8 cellular contexts compared by ENCODE assay signal in the genomic region with DNA sequence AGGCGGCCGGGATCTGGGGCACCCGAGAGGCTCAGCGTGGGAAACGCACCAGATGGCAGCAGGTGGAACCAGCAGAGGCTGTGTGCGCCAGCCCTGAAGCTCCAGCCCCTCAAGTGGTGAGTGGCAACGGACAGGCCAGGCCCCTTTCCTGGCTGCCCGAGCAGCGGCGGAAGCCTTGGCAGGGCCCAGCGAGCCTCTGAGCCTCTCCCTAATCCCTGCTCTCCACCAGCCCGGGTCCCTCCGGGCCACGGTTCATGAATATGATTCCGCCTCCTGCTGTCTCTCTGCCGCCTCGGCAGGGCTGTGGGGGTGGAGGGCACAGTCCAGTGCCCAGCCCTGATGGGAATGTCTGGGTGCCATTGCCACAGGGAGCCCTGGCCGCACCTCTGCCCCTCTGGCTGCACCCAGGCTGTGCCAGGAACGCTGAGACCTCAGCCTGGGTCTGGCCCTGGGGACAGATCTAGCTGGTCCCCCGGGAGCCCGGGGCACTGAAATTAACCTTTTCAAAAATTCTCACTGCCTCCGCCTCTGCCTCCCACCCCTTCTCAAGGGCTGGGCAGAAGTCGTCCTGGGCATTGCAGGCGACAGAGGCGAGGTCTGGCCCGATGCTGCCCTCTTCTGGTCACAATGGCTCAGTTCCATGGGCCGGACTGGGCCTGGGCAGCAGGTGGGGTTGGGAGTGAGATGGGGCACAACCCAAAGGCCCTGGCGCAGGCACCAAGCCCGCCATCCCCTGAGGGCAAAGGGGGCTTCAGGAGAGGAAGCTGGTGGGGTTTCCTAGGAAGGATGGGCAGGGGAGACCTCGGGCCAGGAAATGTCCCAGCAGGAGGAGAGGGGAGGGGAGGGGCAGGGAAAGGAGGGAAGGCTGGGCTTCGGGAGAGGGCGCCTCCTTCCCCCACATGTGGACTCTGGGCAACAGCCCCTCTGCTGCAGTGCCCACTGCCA. TPM values are rescaled to one million over a fixed set of nuclear protein-coding genes. Genes with fewer than 3 reads are reported as not detected.
DNase-seq lines count a peak whose midpoint lies in the region; ATAC-seq and TF ChIP-seq lines count a peak whose summit lies in the region.

No MANE protein-coding gene starts in this region.

- TF ChIP-seq EP300 in gastroesophageal sphincter (IDR thresholded peaks at IDR 0.05): no peak

- POLR2A ChIA-PET in RWPE1 (lab: Yijun Ruan, JAX; ENCODE audit: low non-redundant PET): interaction anchor here (0.6 kb wide), 1 partner anchor 60 kb away, joined by 3 read pairs; no protein-coding TSS in a partner anchor

- DNase-seq in BE2C: peak; percentile 85
- DNase-seq in KG1 (lab: John Stamatoyannopoulos, UW): peak; percentile 36
- DNase-seq in RWPE1 (ENCODE audit: low spot score): peak; percentile 87
- peak; percentile 55 for DNase-seq in activated effector memory CD4-positive, alpha-beta T cell treated with Interleukin-2 at 50 U/mL for 16 hours
- peak; percentile 64 for DNase-seq in omental fat pad (ENCODE audit: low spot score)
- peak in 48 of 49 donors; percentile 17 to 86 (median 64) for DNase-seq in substantia nigra (lab: John Stamatoyannopoulos, UW)

- H3K36me3 ChIP-seq in BE2C: no peaks in the 10 kb centered on the region
- H3K36me3 ChIP-seq in gastroesophageal sphincter: no peaks in the 10 kb centered on the region

- TF ChIP-seq POLR2A in gastroesophageal sphincter (IDR thresholded peaks at IDR 0.05): no peak

- CTCF ChIA-PET in RWPE1 (lab: Yijun Ruan, JAX): interaction anchor here (0.5 to 2.8 kb wide), 39 partner anchors 8 to 836 kb away, joined by 3 to 13 read pairs (median 4); no protein-coding TSS in a partner anchor

- H3K27me3 ChIP-seq in BE2C (no peaks in the 10 kb centered on the region; the same call in 1 of the 2 replicates), gastroesophageal sphincter (peaks cover 93% of the 10 kb centered on the region)

- no peak overlapping the region for H3K4me3 ChIP-seq in BE2C (ENCODE audit: low read depth, low read length)
- peak overlapping the region in 1 of 2 donors; percentile 36 for H3K4me3 ChIP-seq in gastroesophageal sphincter

- H3K27ac ChIP-seq in RWPE1: no peak overlapping the region
- H3K27ac ChIP-seq in gastroesophageal sphincter: no peak overlapping the region
- no peak overlapping the region for H3K27ac ChIP-seq in substantia nigra (ENCODE audit: low read depth, low read length, poor library complexity, severe bottlenecking)

- 6% methylated on average over 15 of the region's 32 CpGs; no CpG with 5 or more reads in 1 of the 2 donors for WGBS in gastroesophageal sphincter (ENCODE audit: low coverage in 1 of 2), 2 donors

- peak; percentile 76 for TF ChIP-seq CTCF in BE2C (IDR thresholded peaks at IDR 0.05; ENCODE audit: low read depth, low read length)
- TF ChIP-seq CTCF in RWPE1 (conservative IDR thresholded peaks at IDR 0.05; ENCODE audit: low read depth): peak; percentile 99
- TF ChIP-seq CTCF in gastroesophageal sphincter (IDR thresholded peaks at IDR 0.05): peak in 3 of 4 experiments; percentile 69 to 88 (median 80)
- peak in 1 of 3 donors; percentile 22 for TF ChIP-seq CTCF in omental fat pad (IDR thresholded peaks at IDR 0.05)

- H3K9me3 ChIP-seq in BE2C: no peaks in the 10 kb centered on the region
- no peaks in the 10 kb centered on the region for H3K9me3 ChIP-seq in gastroesophageal sphincter

- H3K4me1 ChIP-seq in BE2C (peaks cover 5% of the 10 kb centered on the region), gastroesophageal sphincter (peaks cover 0 to 11% (median 0%) of the 10 kb centered on the region in 3 donors)

- ATAC-seq in GM19328 (IDR thresholded peaks at IDR 0.05; ENCODE audit: unreplicated experiment) (peak; percentile 66), gastroesophageal sphincter (peak; percentile 92), omental fat pad (ENCODE audit: low FRiP score) (peak; percentile 58)

RNA-seq across cellular contexts. Expression of a gene that starts 20.3 kb away (rescaled TPM):
- polyA plus RNA-seq in BE2C (2012; ENCODE audit: insufficient read depth, insufficient read length, low read depth): not detected
- total RNA-seq in gastroesophageal sphincter (not detected), omental fat pad (not detected)

RNA-seq across cellular contexts. Expression of a gene that starts 38.0 kb away (rescaled TPM):
- polyA plus RNA-seq in BE2C (2012; ENCODE audit: insufficient read depth, insufficient read length, low read depth): 65.1 TPM
- total RNA-seq in gastroesophageal sphincter (1 to 10 TPM; 3.4 to 7.2 (median 5.2) TPM), omental fat pad (10 to 100 TPM in 1 of 4 donors, 1 to 10 TPM in 3; 5.6 to 18.5 (median 6.6) TPM)

RNA-seq across cellular contexts. Expression of a gene that starts 43.8 kb away (rescaled TPM):
- 131 TPM for polyA plus RNA-seq in BE2C (2012; ENCODE audit: insufficient read depth, insufficient read length, low read depth)
- total RNA-seq in gastroesophageal sphincter (10 to 100 TPM in 3 of 4 donors, 1 to 10 TPM in 1; 10.0 to 14.9 (median 13.0) TPM), omental fat pad (10 to 100 TPM in 1 of 4 donors, 1 to 10 TPM in 3; 5.0 to 20.5 (median 7.3) TPM)

Comparison
In these comparisons a context has a peak if more than half of its experiments do, and no peak if none do; other contexts are left out.
1. DNase-seq: peak in every context shown above with its lines; median percentile 87 in RWPE1; 85 in BE2C; 64 in omental fat pad; 64 in substantia nigra; 55 in activated effector memory CD4-positive, alpha-beta T cell treated with Interleukin-2 at 50 U/mL for 16 hours; 36 in KG1.